In genomic region chr19:32318884-32319520, GRCh38 we compare ENCODE assay signal across 9 cellular contexts. TPM values are rescaled to one million over a fixed set of nuclear protein-coding genes. Genes with fewer than 3 reads are reported as not detected.
DNase-seq lines count a peak whose midpoint lies in the region; ATAC-seq and TF ChIP-seq lines count a peak whose summit lies in the region.
"Had no signal": no experiment of that assay in that cellular context is flagged by ENCODE, and none has a peak within 500 bp of the region (broad histone marks: within the 10 kb centered on the region; RNA-seq: fewer than 3 reads in every experiment).

No MANE protein-coding gene starts in this region.

- H3K27me3 ChIP-seq in osteoblast (ENCODE audit: insufficient read depth, low read length), result no peaks in the 10 kb centered on the region

- no peak overlapping the region for H3K4me3 ChIP-seq in osteoblast (ENCODE audit: insufficient read depth, low read length)

- no peak overlapping the region for H3K4me2 ChIP-seq in osteoblast (ENCODE audit: insufficient read depth, low read length)

- H3K27ac ChIP-seq in osteoblast (ENCODE audit: low read depth, low read length), result no peak overlapping the region

- H3K4me1 ChIP-seq in osteoblast (ENCODE audit: insufficient read depth, low read length), result no peaks in the 10 kb centered on the region

- TF ChIP-seq CTCF in osteoblast (IDR thresholded peaks at IDR 0.05; ENCODE audit: extremely low read depth, low read depth, low read length), result peak; percentile 14

- H2AFZ ChIP-seq in osteoblast (ENCODE audit: low read length), result no peak overlapping the region

- ATAC-seq in HG02610 (IDR thresholded peaks at IDR 0.05; ENCODE audit: unreplicated experiment), result no peak
- ATAC-seq in GM18909 (IDR thresholded peaks at IDR 0.05; ENCODE audit: poor library complexity, unreplicated experiment), result no peak

- no peaks in the 10 kb centered on the region for H4K20me1 ChIP-seq in osteoblast (ENCODE audit: insufficient read depth, low read length)

- H3K9me3 ChIP-seq in osteoblast (ENCODE audit: low read depth, low read length), result no peaks in the 10 kb centered on the region

- H3K79me2 ChIP-seq in osteoblast (ENCODE audit: insufficient read depth, low read length), result no peaks in the 10 kb centered on the region

- no peaks in the 10 kb centered on the region for H3K36me3 ChIP-seq in osteoblast (ENCODE audit: insufficient read depth, low read length)

- DNase-seq in NCI-H1694 treated with DMSO at 0.1 percent for 48 hours (lab: John Stamatoyannopoulos, UW) (peak; percentile 7), NCI-H1694 (lab: John Stamatoyannopoulos, UW) (no peak), Kasumi-1 (lab: John Stamatoyannopoulos, UW) (peak; percentile 5 to 17), ecto neural progenitor cell (ENCODE audit: low spot score) (peak; percentile 72), osteoblast (ENCODE audit: insufficient read length, low spot score, missing footprints) (no peak), activated T-cell treated with anti-CD3 and anti-CD28 coated beads for 4 hours (no peak)
- DNase-seq: T1000 had no signal

RNA-seq across cellular contexts. Expression of gene ZNF507, which starts 26.4 kb away (rescaled TPM):
- 13.0 TPM in 2 replicates for total RNA-seq in osteoblast

Comparison
In these comparisons a context has a peak if more than half of its experiments do, and no peak if none do; other contexts are left out.
1. DNase-seq: peak in NCI-H1694 treated with DMSO at 0.1 percent for 48 hours (single experiment), Kasumi-1 (2 of 2) and ecto neural progenitor cell (single experiment); none in NCI-H1694 (single experiment), osteoblast (single experiment) and activated T-cell treated with anti-CD3 and anti-CD28 coated beads for 4 hours (single experiment).